ENCODE assay signal across 12 cellular contexts in the genomic region with DNA sequence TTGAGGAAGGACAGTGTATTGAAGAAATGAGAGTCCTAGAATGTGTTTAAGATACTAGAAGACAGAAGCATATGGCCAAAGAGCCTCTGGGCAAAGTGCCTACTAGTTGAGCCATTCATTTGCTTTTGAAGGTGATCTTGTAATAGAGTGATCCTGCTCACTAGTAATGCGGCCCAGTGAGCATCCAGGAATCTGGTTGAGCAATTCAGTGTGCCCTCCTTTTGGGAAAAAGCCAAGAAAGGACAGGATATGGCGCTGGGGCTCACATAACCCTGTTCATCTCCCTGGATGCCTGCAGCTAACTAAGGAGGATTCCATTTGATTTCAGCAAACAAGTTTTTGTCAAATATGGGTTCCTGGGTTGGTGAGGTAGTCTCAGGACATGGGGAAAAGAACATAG. TPM values are rescaled to one million over a fixed set of nuclear protein-coding genes. Genes with fewer than 3 reads are reported as not detected.
DNase-seq lines count a peak whose midpoint lies in the region; ATAC-seq lines count a peak whose summit lies in the region.
"Had no signal": no experiment of that assay in that cellular context is flagged by ENCODE, and none has a peak within 500 bp of the region (broad histone marks: within the 10 kb centered on the region; RNA-seq: fewer than 3 reads in every experiment).

No MANE protein-coding gene starts in this region.

- H3K4me3 ChIP-seq in skeletal muscle cell (ENCODE audit: low read depth, low read length) = no peak overlapping the region

- H3K36me3 Mint-ChIP-seq in T-cell = peaks cover 32% of the 10 kb centered on the region

- peak overlapping the region in 1 of 2 donors; percentile 28 for H3K27ac Mint-ChIP-seq in T-cell
- H3K27ac Mint-ChIP-seq: naive thymus-derived CD4-positive, alpha-beta T cell had no signal

- H3K4me1 Mint-ChIP-seq in T-cell = peaks cover 12 to 89% (median 63%) of the 10 kb centered on the region in 3 donors

- DNase-seq in DMS53 (lab: John Stamatoyannopoulos, UW) = peak; percentile 7
- no peak for DNase-seq in DMS53 treated with DMSO at 0.1 percent for 48 hours (lab: John Stamatoyannopoulos, UW; ENCODE audit: unreplicated experiment)
- peak; percentile 89 for DNase-seq in RPMI7951 (ENCODE audit: low read depth)
- DNase-seq in fibroblast of gingiva (ENCODE audit: low read depth) = peak; percentile 95
- peak; percentile 78 for DNase-seq in skeletal muscle cell (ENCODE audit: low read depth)
- DNase-seq in activated gamma-delta T cell (lab: John Stamatoyannopoulos, UW) = no peak
- no peak for DNase-seq in T-cell
- DNase-seq in activated CD4-positive, CD25-positive, alpha-beta regulatory T cell (lab: John Stamatoyannopoulos, UW) = no peak
- DNase-seq: activated naive CD4-positive, alpha-beta T cell treated with anti-CD3 and anti-CD28 coated beads, Interleukin-2, amount 50 U/mL, for 16 hours; naive thymus-derived CD4-positive, alpha-beta T cell; NCI-H524 treated with DMSO at 0.1 percent for 48 hours had no signal

- ATAC-seq in T-cell (replicated peaks in 1 of 4) = no peak
- ATAC-seq: naive thymus-derived CD4-positive, alpha-beta T cell had no signal

- POLR2A ChIA-PET in T-cell (lab: Charles Lee) = no interaction called here

- H3K9me3 Mint-ChIP-seq in T-cell = no peaks in the 10 kb centered on the region
- H3K9me3 Mint-ChIP-seq: naive thymus-derived CD4-positive, alpha-beta T cell had no signal

- no peak overlapping the region for H3K4me3 Mint-ChIP-seq in T-cell
- H3K4me3 Mint-ChIP-seq: type B pancreatic cell had no signal

- CTCF ChIA-PET in T-cell (lab: Charles Lee) = interaction anchor here in 1 of 2 donors (0.8 kb wide), 1 partner anchor 203 kb away, joined by 3 read pairs; no protein-coding TSS in a partner anchor

- no peaks in the 10 kb centered on the region for H3K27me3 Mint-ChIP-seq in T-cell
- H3K27me3 Mint-ChIP-seq: naive thymus-derived CD4-positive, alpha-beta T cell had no signal

RNA-seq across cellular contexts. Expression of a gene that starts 16.3 kb away (rescaled TPM):
- 15.6 and 24.2 TPM in 2 replicates for total RNA-seq in RPMI7951 (2014; rRNA removed; shearing (Covaris generic))
- 10 to 100 TPM; 30.7 to 64.1 (median 41.8) TPM for total RNA-seq in T-cell

Comparison
In these comparisons a context has a peak if more than half of its experiments do, and no peak if none do; other contexts are left out.
1. DNase-seq: peak in DMS53 (single experiment), RPMI7951 (single experiment), fibroblast of gingiva (single experiment) and skeletal muscle cell (single experiment); none in DMS53 treated with DMSO at 0.1 percent for 48 hours (single experiment), activated gamma-delta T cell (single experiment), T-cell (0 of 34) and activated CD4-positive, CD25-positive, alpha-beta regulatory T cell (0 of 4).